In genomic region chr4:127783026-127783769, GRCh38 we compare ENCODE assay signal across 8 cellular contexts. TPM values are rescaled to one million over a fixed set of nuclear protein-coding genes. Genes with fewer than 3 reads are reported as not detected.
A peak's percentile ranks its signal among the peaks of the same experiment; 100 is the strongest.
DNase-seq lines count a peak whose midpoint lies in the region; ATAC-seq, FAIRE-seq and TF ChIP-seq lines count a peak whose summit lies in the region.

No MANE protein-coding gene starts in this region.

- POLR2A ChIA-PET in HepG2 (lab: Yijun Ruan, JAX) = interaction anchor here (1.2 to 1.7 kb wide), 2 partner anchors 150 to 182 kb away, joined by 3 to 4 read pairs; partner anchors contain the start of genes ABHD18, INTU and MFSD8

- H3K27ac ChIP-seq in RWPE2 (ENCODE audit: poor library complexity, severe bottlenecking) (peak overlapping the region; percentile 89), dorsolateral prefrontal cortex (peak overlapping the region in 57 of 59 donors; percentile 10 to 97 (median 89)), HepG2 (ENCODE audit: extremely low read length, insufficient read depth, low read length) (peak overlapping the region; percentile 69), stomach (peak overlapping the region; percentile 18 to 90 (median 79))

- H3K36me3 ChIP-seq in RWPE2 (ENCODE audit: low read depth) (no peaks in the 10 kb centered on the region), HepG2 (replicated peaks in 1 of 2; ENCODE audit: control insufficient read depth in 1 of 2, insufficient read depth in 2 of 2, low read length in 2 of 2) (no peaks in the 10 kb centered on the region), stomach (no peaks in the 10 kb centered on the region)

- H3K4me3 ChIP-seq in AG10803 (ENCODE audit: low read length) (peak overlapping the region; percentile 74), GM12875 (ENCODE audit: low read depth, low read length) (peak overlapping the region; percentile 67), RWPE2 (ENCODE audit: severe bottlenecking) (peak overlapping the region; percentile 54), dorsolateral prefrontal cortex (peak overlapping the region; percentile 68 to 94 (median 82)), HepG2 (replicated peaks in 1 of 3; ENCODE audit: insufficient read depth in 1 of 3, low read depth in 2 of 3, low read length in 3 of 3) (peak overlapping the region; percentile 69 to 88 (median 82)), stomach (peak overlapping the region; percentile 56 to 73 (median 64))

- no peak for TF ChIP-seq EP300 in HepG2 (IDR thresholded peaks at IDR 0.05; ENCODE audit: low read depth in 2 of 2, low read length in 2 of 2)
- TF ChIP-seq EP300 in HepG2 (CRISPR knock-in tag; IDR thresholded peaks at IDR 0.05; ENCODE audit: borderline replicate concordance) = no peak
- TF ChIP-seq EP300 in stomach (IDR thresholded peaks at IDR 0.05) = no peak

- intact Hi-C loops in dorsolateral prefrontal cortex (cut with DNase I) (loop anchor here (2.0 to 10.0 kb wide), 5 partner anchors 99 to 279 kb away; partner anchors contain the start of genes ABHD18 (in 2 of the 2), LARP1B (in 2 of the 2), MFSD8 (in 2 of the 2) and PLK4 (in 2 of the 2)), HepG2 (cut with micrococcal nuclease; ENCODE audit: unreplicated experiment) (loop anchor here (10.0 kb wide), 2 partner anchors 102 to 182 kb away; partner anchors contain the start of genes ABHD18, MFSD8 and PLK4), stomach (cut with DNase I; ENCODE audit: low total_unique reads) (no loop called here)

- peak; percentile 18 for ATAC-seq in HG03460 (IDR thresholded peaks at IDR 0.05; ENCODE audit: unreplicated experiment)
- ATAC-seq in RWPE2 (ENCODE audit: low read depth) = peak; percentile 65
- ATAC-seq in HepG2 = peak; percentile 79

- H3K79me2 ChIP-seq in HepG2 (ENCODE audit: insufficient read depth, low read length) = peaks cover 45% of the 10 kb centered on the region

- peak overlapping the region; percentile 93 for H2AFZ ChIP-seq in HepG2 (ENCODE audit: low read length)

- TF ChIP-seq POLR2A in HepG2 (IDR thresholded peaks at IDR 0.05; ENCODE audit: insufficient read depth in 1 of 2, low read depth in 2 of 2, low read length in 2 of 2) (peak; percentile 20 to 71; a peak in 3 of 4 replicates), stomach (IDR thresholded peaks at IDR 0.05) (no peak)

- DNase-seq in AG10803 (ENCODE audit: low read depth) (peak; percentile 49), RWPE2 (ENCODE audit: low spot score) (peak; percentile 90), dorsolateral prefrontal cortex (peak; percentile 36 to 72 (median 64)), HepG2 (ENCODE audit: low spot score) (peak; percentile 77), stomach (peak; percentile 60), NCI-H2081 treated with DMSO at 0.1 percent for 48 hours (lab: John Stamatoyannopoulos, UW) (no peak)

- H3K27me3 ChIP-seq in RWPE2 (ENCODE audit: insufficient read depth, poor library complexity, severe bottlenecking) = no peaks in the 10 kb centered on the region
- H3K27me3 ChIP-seq in dorsolateral prefrontal cortex = no peaks in the 10 kb centered on the region
- H3K27me3 ChIP-seq in HepG2 (ENCODE audit: control insufficient read depth in 1 of 2, insufficient read depth in 2 of 2, low read length in 2 of 2) = no peaks in the 10 kb centered on the region; a peak in 1 of 5 replicates
- no peaks in the 10 kb centered on the region for H3K27me3 ChIP-seq in stomach

- TF ChIP-seq CTCF in AG10803 (conservative IDR thresholded peaks at IDR 0.05; ENCODE audit: low read length) = no peak
- no peak for TF ChIP-seq CTCF in GM12875 (IDR thresholded peaks at IDR 0.05; ENCODE audit: borderline replicate concordance, insufficient read depth, low read depth, low read length)
- no peak for TF ChIP-seq CTCF in RWPE2 (IDR thresholded peaks at IDR 0.05; ENCODE audit: poor library complexity, severe bottlenecking)
- no peak for TF ChIP-seq CTCF in dorsolateral prefrontal cortex (IDR thresholded peaks at IDR 0.05 in 54 of 56, conservative IDR thresholded peaks at IDR 0.05 in 2 of 56; ENCODE audit: low read depth in 1 of 56, partially characterized antibody in 56 of 56)
- no peak for TF ChIP-seq CTCF in HepG2 (CRISPR knock-in tag; IDR thresholded peaks at IDR 0.05)
- no peak for TF ChIP-seq CTCF in stomach (IDR thresholded peaks at IDR 0.05)

- H3K9me3 ChIP-seq in RWPE2 (ENCODE audit: severe bottlenecking) = no peaks in the 10 kb centered on the region
- no peaks in the 10 kb centered on the region for H3K9me3 ChIP-seq in HepG2 (ENCODE audit: low read length)
- H3K9me3 ChIP-seq in stomach = no peaks in the 10 kb centered on the region

- WGBS in HepG2 (ENCODE audit: low lambda C conversion rate) = 0% methylated on average over 23 of the region's 25 CpGs
- 6 to 14% (median 12%) methylated on average over 25 of the region's 25 CpGs for WGBS in stomach, 5 donors

- H3K4me1 ChIP-seq in RWPE2 (ENCODE audit: insufficient read depth, poor library complexity, severe bottlenecking) (peaks cover 5% of the 10 kb centered on the region), HepG2 (ENCODE audit: insufficient read depth, low read length) (peaks cover 19% of the 10 kb centered on the region), stomach (peaks cover 0 to 27% (median 24%) of the 10 kb centered on the region in 4 donors)

- in situ Hi-C loops in HepG2 (cut with HindIII; ENCODE audit: extremely low pct_ligation_motif_present, low pct_unique_long_range_greater_than_20kb) = no loop called here

- no peak for TF ChIP-seq RAD21 in HepG2 (CRISPR knock-in tag; IDR thresholded peaks at IDR 0.05)

- no peaks in the 10 kb centered on the region for H4K20me1 ChIP-seq in HepG2 (ENCODE audit: insufficient read depth, low read length)

- no TSS peak for BruUV-seq in HepG2 (replicated peaks; lab: Mats Ljungman, UMichigan)

- CTCF ChIA-PET in HepG2 (lab: Yijun Ruan, JAX; ENCODE audit: low intra/inter-chr PET ratio, low total read pairs) = no interaction called here

- peak; percentile 39 for FAIRE-seq in HepG2 (lab: Jason Lieb, UNC)

- peak overlapping the region; percentile 90 for H3K4me2 ChIP-seq in HepG2 (ENCODE audit: low read depth, low read length)

- H3K9ac ChIP-seq in HepG2 (ENCODE audit: insufficient read depth, low read depth, low read length) = peak overlapping the region; percentile 78

TF ChIP-seq in HepG2, 621 proteins besides CTCF, POLR2A, EP300 and RAD21 (continues in another document):
- peak; percentile 42 for TF ChIP-seq PHF21A (CRISPR knock-in tag; IDR thresholded peaks at IDR 0.05)

RNA-seq across cellular contexts. Expression of gene HSPA4L, which starts 1.1 kb away (rescaled TPM):
- total RNA-seq in dorsolateral prefrontal cortex (100 to 1,000 TPM in 7 of 120 experiments, 10 to 100 TPM in 113; 22.6 to 133 (median 58.3) TPM), HepG2 (2016; rRNA removed; fragmentation: Illumina TruSeq; extraction: Trizol) (31.5 and 61.8 TPM in 2 replicates), stomach (10 to 100 TPM in 1 of 5 donors, 1 to 10 TPM in 3, under 1 TPM in 1; 0.87 to 17.0 (median 3.7) TPM)
- 3.1 and 3.3 TPM in 2 replicates for total RNA-seq in HepG2 (2016; cell fraction: cytosol; rRNA removed; fragmentation: Illumina TruSeq; extraction: Trizol; ENCODE audit: low read depth)
- total RNA-seq in HepG2 (2016; cell fraction: insoluble cytoplasmic fraction; rRNA removed; fragmentation: Illumina TruSeq; extraction: Trizol) = 32.3 and 61.1 TPM in 2 replicates
- total RNA-seq in HepG2 (2016; cell fraction: membrane; rRNA removed; fragmentation: Illumina TruSeq; extraction: Trizol) = 4.9 and 5.9 TPM in 2 replicates
- total RNA-seq in HepG2 (2016; cell fraction: nucleus; rRNA removed; fragmentation: Illumina TruSeq; extraction: Trizol) = 22.8 and 25.9 TPM in 2 replicates
- polyA plus RNA-seq in HepG2 (2011; rRNA removed) (2.7 and 3.7 TPM in 2 replicates), stomach (1 to 10 TPM in 2 of 3 donors, under 1 TPM in 1; 0.56 to 2.8 (median 1.2) TPM)
- polyA plus RNA-seq in HepG2 (2011; cell fraction: cytosol; rRNA removed) = 1.6 and 1.7 TPM in 2 replicates
- polyA plus RNA-seq in HepG2 (2011; cell fraction: nucleus; rRNA removed) = 2.0 TPM in 2 replicates
- polyA plus RNA-seq in HepG2 (2012) = 6.5 and 7.1 TPM in 2 replicates
- 0.41 and 0.43 TPM in 2 replicates for polyA plus RNA-seq in HepG2 (2016; cell fraction: cytosol; fragmentation: Illumina TruSeq; extraction: Trizol; ENCODE audit: low read depth)
- polyA plus RNA-seq in HepG2 (2016; cell fraction: insoluble cytoplasmic fraction; fragmentation: Illumina TruSeq; extraction: Trizol; ENCODE audit: low read depth) = 28.3 TPM in 2 replicates
- polyA plus RNA-seq in HepG2 (2016; cell fraction: membrane; fragmentation: Illumina TruSeq; extraction: Trizol; ENCODE audit: low read depth) = 1.1 and 1.3 TPM in 2 replicates
- polyA plus RNA-seq in HepG2 (2016; cell fraction: nucleus; fragmentation: Illumina TruSeq; extraction: Trizol; ENCODE audit: insufficient read depth, low read depth) = 14.1 and 14.9 TPM in 2 replicates
- polyA minus RNA-seq in HepG2 (2011; rRNA and poly(A)+ RNA removed; ENCODE audit: low replicate concordance) = 14.3 and 32.5 TPM in 2 replicates
- polyA minus RNA-seq in HepG2 (2011; cell fraction: cytosol; rRNA and poly(A)+ RNA removed) = 5.0 and 8.7 TPM in 2 replicates
- polyA minus RNA-seq in HepG2 (2011; cell fraction: nucleus; rRNA and poly(A)+ RNA removed) = 12.1 and 12.4 TPM in 2 replicates

RNA-seq across cellular contexts. Expression of gene SLC25A31, which starts 53.0 kb away (rescaled TPM):
- total RNA-seq in dorsolateral prefrontal cortex (under 1 TPM in 17 of 120 experiments, not detected in 103; 0.25 to 0.55 (median 0.37) TPM), HepG2 (2016; rRNA removed; fragmentation: Illumina TruSeq; extraction: Trizol) (0.04 TPM in 1 of 2 replicates, not detected in the other), stomach (not detected)
- total RNA-seq in HepG2 (2016; cell fraction: cytosol; rRNA removed; fragmentation: Illumina TruSeq; extraction: Trizol; ENCODE audit: low read depth) = not detected in 2 replicates
- total RNA-seq in HepG2 (2016; cell fraction: insoluble cytoplasmic fraction; rRNA removed; fragmentation: Illumina TruSeq; extraction: Trizol) = not detected in 2 replicates
- not detected in 2 replicates for total RNA-seq in HepG2 (2016; cell fraction: membrane; rRNA removed; fragmentation: Illumina TruSeq; extraction: Trizol)
- total RNA-seq in HepG2 (2016; cell fraction: nucleus; rRNA removed; fragmentation: Illumina TruSeq; extraction: Trizol) = not detected in 2 replicates
- polyA plus RNA-seq in HepG2 (2011; rRNA removed) (not detected in 2 replicates), stomach (not detected)
- polyA plus RNA-seq in HepG2 (2011; cell fraction: cytosol; rRNA removed) = not detected in 2 replicates
- not detected in 2 replicates for polyA plus RNA-seq in HepG2 (2011; cell fraction: nucleus; rRNA removed)
- not detected in 2 replicates for polyA plus RNA-seq in HepG2 (2012)
- polyA plus RNA-seq in HepG2 (2016; cell fraction: cytosol; fragmentation: Illumina TruSeq; extraction: Trizol; ENCODE audit: low read depth) = not detected in 2 replicates
- not detected in 2 replicates for polyA plus RNA-seq in HepG2 (2016; cell fraction: insoluble cytoplasmic fraction; fragmentation: Illumina TruSeq; extraction: Trizol; ENCODE audit: low read depth)
- not detected in 2 replicates for polyA plus RNA-seq in HepG2 (2016; cell fraction: membrane; fragmentation: Illumina TruSeq; extraction: Trizol; ENCODE audit: low read depth)
- not detected in 2 replicates for polyA plus RNA-seq in HepG2 (2016; cell fraction: nucleus; fragmentation: Illumina TruSeq; extraction: Trizol; ENCODE audit: insufficient read depth, low read depth)
- not detected in 2 replicates for polyA minus RNA-seq in HepG2 (2011; rRNA and poly(A)+ RNA removed; ENCODE audit: low replicate concordance)
- polyA minus RNA-seq in HepG2 (2011; cell fraction: cytosol; rRNA and poly(A)+ RNA removed) = not detected in 2 replicates
- polyA minus RNA-seq in HepG2 (2011; cell fraction: nucleus; rRNA and poly(A)+ RNA removed) = not detected in 2 replicates

Comparison
In these comparisons a context has a peak if more than half of its experiments do, and no peak if none do; other contexts are left out.
1. ATAC-seq: peak in every context shown above with its lines; median percentile 79 in HepG2; 65 in RWPE2; 18 in HG03460.
2. POLR2A ChIP-seq: peak in HepG2 (2 of 2); none in stomach (0 of 4).
3. Peak in every context shown above with its lines, with median percentiles within 50 percentile points of each other: H3K4me3 ChIP-seq and H3K27ac ChIP-seq.